ENCODE assay signal across 1 cellular context in genomic region chr22:41285820-41286638, GRCh38.
TF ChIP-seq lines count a peak whose summit lies in the region.

Gene RANGAP1 (minus strand): TSS chr22:41286187. CDS start chr22:41281044, 5,143 bp downstream.

TF ChIP-seq in HepG2, 621 proteins besides CTCF, POLR2A, EP300 and RAD21 (continued from another document and continues in another):
- TF ChIP-seq ERF (CRISPR knock-in tag; IDR thresholded peaks at IDR 0.05) (peak; percentile 74), NFE2L2 (IDR thresholded peaks at IDR 0.05; ENCODE audit: low read length) (no peak), ZBTB3 (CRISPR knock-in tag; IDR thresholded peaks at IDR 0.05; ENCODE audit: borderline replicate concordance, low read depth) (no peak), ZBTB14 (CRISPR knock-in tag; IDR thresholded peaks at IDR 0.05) (no peak; the same call in 1 of the 2 replicates), ZNF607 (CRISPR knock-in tag; IDR thresholded peaks at IDR 0.05; ENCODE audit: borderline replicate concordance) (no peak), ZNF430 (CRISPR knock-in tag; IDR thresholded peaks at IDR 0.05) (no peak), ZNF597 (CRISPR knock-in tag; IDR thresholded peaks at IDR 0.05) (0 out of 2 replicates have a peak, but pooled peaks have one; percentile 32), HOXA9 (CRISPR knock-in tag; IDR thresholded peaks at IDR 0.05; ENCODE audit: borderline replicate concordance) (no peak), BRF2 (CRISPR knock-in tag; IDR thresholded peaks at IDR 0.05) (no peak; the same call in 1 of the 2 replicates), HNRNPK (IDR thresholded peaks at IDR 0.05; ENCODE audit: low read depth, low read length, poor library complexity, severe bottlenecking) (peak; percentile 40), RORA (CRISPR knock-in tag; IDR thresholded peaks at IDR 0.05) (no peak), ZNF34 (CRISPR knock-in tag; IDR thresholded peaks at IDR 0.05; ENCODE audit: borderline replicate concordance) (no peak), ZNF251 (CRISPR knock-in tag; IDR thresholded peaks at IDR 0.05) (no peak), ZNF484 (CRISPR knock-in tag; IDR thresholded peaks at IDR 0.05; ENCODE audit: borderline replicate concordance, low read depth) (no peak), ZFP91 (CRISPR knock-in tag; IDR thresholded peaks at IDR 0.05; ENCODE audit: borderline replicate concordance) (peak; percentile 54; the same call in 1 of the 2 replicates), ZBTB7B (CRISPR knock-in tag; IDR thresholded peaks at IDR 0.05) (no peak), PRMT3 (CRISPR knock-in tag; IDR thresholded peaks at IDR 0.05; ENCODE audit: borderline replicate concordance, low read depth) (no peak), ZNF546 (CRISPR knock-in tag; conservative IDR thresholded peaks at IDR 0.05) (peak; percentile 78; the same call in 1 of the 2 replicates), SP4 (CRISPR knock-in tag; IDR thresholded peaks at IDR 0.05) (peak; percentile 80), POLR2AphosphoS5 (IDR thresholded peaks at IDR 0.05; ENCODE audit: low read depth, low read length) (peak; percentile 86), KLF13 (CRISPR knock-in tag; IDR thresholded peaks at IDR 0.05) (no peak), SOX5 (CRISPR knock-in tag; IDR thresholded peaks at IDR 0.05; ENCODE audit: borderline replicate concordance) (no peak; the same call in 1 of the 2 replicates), SETDB1 (CRISPR knock-in tag; IDR thresholded peaks at IDR 0.05; ENCODE audit: borderline replicate concordance) (no peak), ZFP41 (CRISPR knock-in tag; IDR thresholded peaks at IDR 0.05; ENCODE audit: borderline replicate concordance) (0 out of 2 replicates have a peak, but pooled peaks have one; percentile 35), ZNF615 (CRISPR knock-in tag; IDR thresholded peaks at IDR 0.05; ENCODE audit: borderline replicate concordance) (peak; percentile 76; the same call in 1 of the 2 replicates), ZBTB4 (CRISPR knock-in tag; IDR thresholded peaks at IDR 0.05; ENCODE audit: borderline replicate concordance) (0 out of 2 replicates have a peak, but pooled peaks have one; percentile 26), NR1H2 (CRISPR knock-in tag; IDR thresholded peaks at IDR 0.05; ENCODE audit: borderline replicate concordance, low read depth) (no peak), PAXIP1 (CRISPR knock-in tag; conservative IDR thresholded peaks at IDR 0.05) (no peak; the same call in 1 of the 2 replicates), ZNF704 (CRISPR knock-in tag; IDR thresholded peaks at IDR 0.05; ENCODE audit: borderline replicate concordance) (peak; percentile 77; the same call in 1 of the 2 replicates), ZNF740 (CRISPR knock-in tag; IDR thresholded peaks at IDR 0.05) (peak; percentile 62; the same call in 1 of the 2 replicates), ELK4 (CRISPR knock-in tag; IDR thresholded peaks at IDR 0.05; ENCODE audit: borderline replicate concordance) (no peak), ZNF451 (CRISPR knock-in tag; IDR thresholded peaks at IDR 0.05) (no peak), ZNF841 (CRISPR knock-in tag; IDR thresholded peaks at IDR 0.05; ENCODE audit: borderline replicate concordance) (no peak), ZNF121 (CRISPR knock-in tag; IDR thresholded peaks at IDR 0.05) (no peak), SIN3B (IDR thresholded peaks at IDR 0.05; ENCODE audit: low read length) (peak; percentile 83), ZEB1 (IDR thresholded peaks at IDR 0.05; ENCODE audit: insufficient replicate concordance, low read depth) (peak; percentile 92), PCBP2 (optimal IDR thresholded peaks at IDR 0.05; ENCODE audit: low read depth, low read length, poor library complexity, severe bottlenecking) (no peak), ZNF143 (CRISPR knock-in tag; IDR thresholded peaks at IDR 0.05) (peak; percentile 97), REL (CRISPR knock-in tag; conservative IDR thresholded peaks at IDR 0.05) (no peak), CREB3 (CRISPR knock-in tag; IDR thresholded peaks at IDR 0.05) (peak; percentile 34; the same call in 1 of the 2 replicates), SRSF9 (IDR thresholded peaks at IDR 0.05; ENCODE audit: borderline replicate concordance, insufficient read depth, low read depth, low read length, poor library complexity, severe bottlenecking) (no peak), ZSCAN31 (CRISPR knock-in tag; IDR thresholded peaks at IDR 0.05; ENCODE audit: low read depth) (peak; percentile 65; the same call in 1 of the 2 replicates), ZNF335 (CRISPR knock-in tag; IDR thresholded peaks at IDR 0.05) (peak; percentile 52), ZNF766 (CRISPR knock-in tag; IDR thresholded peaks at IDR 0.05; ENCODE audit: borderline replicate concordance) (peak; percentile 26; the same call in 1 of the 2 replicates), ZNF18 (CRISPR knock-in tag; IDR thresholded peaks at IDR 0.05; ENCODE audit: insufficient replicate concordance) (peak; percentile 49), ZBTB21 (CRISPR knock-in tag; IDR thresholded peaks at IDR 0.05) (no peak), ZNF225 (CRISPR knock-in tag; IDR thresholded peaks at IDR 0.05) (no peak), SRF (IDR thresholded peaks at IDR 0.05; ENCODE audit: low read depth, low read length) (no peak)
